14 cellular contexts compared by ENCODE assay signal in genomic region chr11:119745776-119746535, GRCh38. TPM values are rescaled to one million over a fixed set of nuclear protein-coding genes. Genes with fewer than 3 reads are reported as not detected.
DNase-seq lines count a peak whose midpoint lies in the region; ATAC-seq and TF ChIP-seq lines count a peak whose summit lies in the region.
"Had no signal": no experiment of that assay in that cellular context is flagged by ENCODE, and none has a peak within 500 bp of the region (broad histone marks: within the 10 kb centered on the region; RNA-seq: fewer than 3 reads in every experiment).

No MANE protein-coding gene starts in this region.

- H3K4me1 ChIP-seq in HEK293 (ENCODE audit: control insufficient read depth, insufficient read depth, low read length) (no peaks in the 10 kb centered on the region), osteoblast (ENCODE audit: insufficient read depth, low read length) (no peaks in the 10 kb centered on the region), suprapubic skin (peaks cover 19% of the 10 kb centered on the region), colonic mucosa (no peaks in the 10 kb centered on the region)
- H3K4me1 ChIP-seq: A549, Caco-2 had no signal

- DNase-seq in osteoblast (ENCODE audit: insufficient read length, low spot score, missing footprints) (peak; percentile 61), suprapubic skin (ENCODE audit: low spot score in 2 of 2) (peak; percentile 26 to 66), foreskin melanocyte (no peak), sciatic nerve (ENCODE audit: low spot score) (no peak), colonic mucosa (no peak)
- DNase-seq: CD8-positive, alpha-beta memory T cell; DND-41; GDM1; HCEC 1CT had no signal

- no peaks in the 10 kb centered on the region for H3K79me2 ChIP-seq in osteoblast (ENCODE audit: insufficient read depth, low read length)

- ATAC-seq in sciatic nerve = no peak
- ATAC-seq in HG02852 (IDR thresholded peaks at IDR 0.05; ENCODE audit: unreplicated experiment) = no peak
- ATAC-seq: A549 had no signal

- TF ChIP-seq POLR2A in suprapubic skin (IDR thresholded peaks at IDR 0.05) = no peak

- H3K9me3 ChIP-seq in HEK293 (ENCODE audit: control insufficient read depth, insufficient read depth, low read depth, low read length) (no peaks in the 10 kb centered on the region), osteoblast (ENCODE audit: low read depth, low read length) (no peaks in the 10 kb centered on the region), suprapubic skin (no peaks in the 10 kb centered on the region), colonic mucosa (no peaks in the 10 kb centered on the region)
- H3K9me3 ChIP-seq: A549, Caco-2 had no signal

- no peak overlapping the region for H3K27ac ChIP-seq in HEK293 (ENCODE audit: extremely low read depth, low read depth, low read length)
- peak overlapping the region; percentile 4 for H3K27ac ChIP-seq in cingulate gyrus (ENCODE audit: low read depth, low read length)
- no peak overlapping the region for H3K27ac ChIP-seq in osteoblast (ENCODE audit: low read depth, low read length)
- no peak overlapping the region for H3K27ac ChIP-seq in suprapubic skin
- no peak overlapping the region for H3K27ac ChIP-seq in colonic mucosa
- H3K27ac ChIP-seq: A549 had no signal

- H3K4me3 ChIP-seq in HEK293 (ENCODE audit: low read depth, low read length) (no peak overlapping the region), osteoblast (ENCODE audit: insufficient read depth, low read length) (no peak overlapping the region), suprapubic skin (no peak overlapping the region), colonic mucosa (no peak overlapping the region)
- H3K4me3 ChIP-seq: A549 had no signal

- POLR2A ChIA-PET in HEK293 (lab: Yijun Ruan, JAX) = interaction anchor here (1.0 kb wide), 1 partner anchor 16 kb away, joined by 3 read pairs; no protein-coding TSS in a partner anchor

- intact Hi-C loops in sciatic nerve (cut with DNase I) (no loop called here), colonic mucosa (cut with DNase I) (no loop called here)

- CTCF ChIA-PET in HEK293 (lab: Yijun Ruan, JAX) = interaction anchor here (0.6 to 0.8 kb wide), 4 partner anchors 17 to 429 kb away, joined by 3 to 4 read pairs (median 3); partner anchors contain the start of gene NECTIN1

- H2AFZ ChIP-seq in osteoblast (ENCODE audit: low read length) = no peak overlapping the region

- H3K36me3 ChIP-seq in HEK293 (ENCODE audit: control insufficient read depth in 2 of 2, insufficient read depth in 1 of 2, low read length in 2 of 2) (no peaks in the 10 kb centered on the region), osteoblast (ENCODE audit: insufficient read depth, low read length) (no peaks in the 10 kb centered on the region), suprapubic skin (no peaks in the 10 kb centered on the region), colonic mucosa (no peaks in the 10 kb centered on the region)

- H3K4me2 ChIP-seq in osteoblast (ENCODE audit: insufficient read depth, low read length) = no peak overlapping the region
- H3K4me2 ChIP-seq: A549 had no signal

- H3K27me3 ChIP-seq in osteoblast (ENCODE audit: insufficient read depth, low read length) (peaks cover 32% of the 10 kb centered on the region), suprapubic skin (peaks cover 11% of the 10 kb centered on the region), colonic mucosa (peaks cover 3% of the 10 kb centered on the region)

- no peak overlapping the region for H3K9ac ChIP-seq in colonic mucosa (ENCODE audit: low read depth in 2 of 2, low read length in 2 of 2)

- H4K20me1 ChIP-seq in osteoblast (ENCODE audit: insufficient read depth, low read length) = no peaks in the 10 kb centered on the region

- TF ChIP-seq CTCF in HEK293 (tag by site-specific recombination; IDR thresholded peaks at IDR 0.05) = no peak
- TF ChIP-seq CTCF in osteoblast (IDR thresholded peaks at IDR 0.05; ENCODE audit: extremely low read depth, low read depth, low read length) = no peak
- no peak for TF ChIP-seq CTCF in suprapubic skin (IDR thresholded peaks at IDR 0.05)
- no peak for TF ChIP-seq CTCF in colonic mucosa (IDR thresholded peaks at IDR 0.05)

- 86% methylated on average over 16 of the region's 16 CpGs for WGBS in suprapubic skin

- no peak for TF ChIP-seq EP300 in suprapubic skin (IDR thresholded peaks at IDR 0.05)

TF ChIP-seq in HEK293, 187 proteins besides CTCF, POLR2A, EP300 and RAD21:
- TF ChIP-seq ZNF571 (tag by site-specific recombination; IDR thresholded peaks at IDR 0.05) = no peak
- peak; percentile 21; the same call in 1 of the 2 replicates for TF ChIP-seq EGR2 (tag by site-specific recombination; IDR thresholded peaks at IDR 0.05; ENCODE audit: low read depth)
- no peak for TF ChIP-seq ZNF354C (tag by site-specific recombination; IDR thresholded peaks at IDR 0.05; ENCODE audit: borderline replicate concordance, low read depth)
- no peak for TF ChIP-seq ZNF777 (tag by site-specific recombination; IDR thresholded peaks at IDR 0.05; ENCODE audit: borderline replicate concordance)
- TF ChIP-seq BCL11B (tag by site-specific recombination; IDR thresholded peaks at IDR 0.05; ENCODE audit: low read depth) = no peak
- no peak for TF ChIP-seq ZNF558 (tag by site-specific recombination; IDR thresholded peaks at IDR 0.05)
- peak; percentile 61; the same call in 1 of the 2 replicates for TF ChIP-seq ZIC2 (tag by site-specific recombination; IDR thresholded peaks at IDR 0.05)
- no peak for TF ChIP-seq ZNF639 (tag by site-specific recombination; IDR thresholded peaks at IDR 0.05)
- TF ChIP-seq AEBP2 (tag by site-specific recombination; IDR thresholded peaks at IDR 0.05; ENCODE audit: borderline replicate concordance) = no peak

RNA-seq across cellular contexts. Expression of gene NECTIN1, which starts 17.0 kb away (rescaled TPM):
- total RNA-seq in osteoblast = 4.1 and 5.8 TPM in 2 replicates
- 100 to 1,000 TPM; 112 to 176 (median 164) TPM for total RNA-seq in suprapubic skin
- total RNA-seq in sciatic nerve = 32.3 TPM
- total RNA-seq in colonic mucosa = 10 to 100 TPM; 53.0 to 59.9 TPM

Comparison
In these comparisons a context has a peak if more than half of its experiments do, and no peak if none do; other contexts are left out.
1. DNase-seq: peak in osteoblast (single experiment) and suprapubic skin (2 of 2); none in foreskin melanocyte (single experiment), sciatic nerve (single experiment) and colonic mucosa (single experiment).